In genomic region chr2:154261473-154262027, GRCh38 we compare ENCODE assay signal across 20 cellular contexts.
DNase-seq lines count a peak whose midpoint lies in the region; ATAC-seq and TF ChIP-seq lines count a peak whose summit lies in the region.
"Had no signal": no experiment of that assay in that cellular context is flagged by ENCODE, and none has a peak within 500 bp of the region (broad histone marks: within the 10 kb centered on the region; RNA-seq: fewer than 3 reads in every experiment).

No MANE protein-coding gene starts in this region.

- no peaks in the 10 kb centered on the region for H3K9me3 ChIP-seq in breast epithelium
- no peaks in the 10 kb centered on the region for H3K9me3 ChIP-seq in RWPE2 (ENCODE audit: severe bottlenecking)
- H3K9me3 ChIP-seq: BLaER1 had no signal

- H3K36me3 ChIP-seq in breast epithelium (no peaks in the 10 kb centered on the region), RWPE2 (ENCODE audit: low read depth) (no peaks in the 10 kb centered on the region)
- H3K36me3 ChIP-seq: BLaER1 had no signal

- intact Hi-C loops in MCF 10A (cut with micrococcal nuclease) (no loop called here), breast epithelium (cut with DNase I; ENCODE audit: low total_unique reads) (no loop called here)

- ATAC-seq in RWPE2 (ENCODE audit: low read depth) (peak; percentile 66), HG02759 (IDR thresholded peaks at IDR 0.05; ENCODE audit: unreplicated experiment) (no peak)
- ATAC-seq: GM23338, HCT116, HepG2 had no signal

- H3K4me3 Mint-ChIP-seq in MCF 10A (ENCODE audit: unreplicated experiment) = no peak overlapping the region
- H3K4me3 Mint-ChIP-seq: CD14-positive monocyte; CD4-positive, alpha-beta memory T cell; GM23338; HFFc6; IgD-negative memory B cell had no signal

- no TSS peak for BruUV-seq in MCF 10A (replicated peaks; lab: Mats Ljungman, UMichigan)

- H3K4me1 Mint-ChIP-seq in MCF 10A (ENCODE audit: insufficient read depth, unreplicated experiment) = peaks cover 12% of the 10 kb centered on the region
- H3K4me1 Mint-ChIP-seq: CD14-positive monocyte; CD4-positive, alpha-beta memory T cell; GM23338; IgD-negative memory B cell had no signal

- no peak for TF ChIP-seq POLR2A in breast epithelium (IDR thresholded peaks at IDR 0.05)

- no peaks in the 10 kb centered on the region for H3K9me3 Mint-ChIP-seq in MCF 10A (ENCODE audit: unreplicated experiment)
- H3K9me3 Mint-ChIP-seq: GM23338, IgD-negative memory B cell had no signal

- H3K4me3 ChIP-seq in breast epithelium = no peak overlapping the region
- no peak overlapping the region for H3K4me3 ChIP-seq in RWPE2 (ENCODE audit: severe bottlenecking)
- H3K4me3 ChIP-seq: BLaER1, GM23338 had no signal

- H3K4me1 ChIP-seq in breast epithelium = no peaks in the 10 kb centered on the region
- peaks cover 31% of the 10 kb centered on the region for H3K4me1 ChIP-seq in RWPE2 (ENCODE audit: insufficient read depth, poor library complexity, severe bottlenecking)
- H3K4me1 ChIP-seq: BLaER1 had no signal

- peaks cover 3% of the 10 kb centered on the region for H3K27me3 Mint-ChIP-seq in MCF 10A (ENCODE audit: insufficient read depth, unreplicated experiment)
- H3K27me3 Mint-ChIP-seq: CD4-positive, alpha-beta memory T cell; IgD-negative memory B cell had no signal

- DNase-seq in MCF 10A (ENCODE audit: unreplicated experiment) (peak; percentile 42), breast epithelium (ENCODE audit: low spot score in 2 of 2) (no peak), RWPE2 (ENCODE audit: low spot score) (no peak), epithelial cell of prostate (ENCODE audit: low read depth, low spot score) (no peak), midbrain (lab: John Stamatoyannopoulos, UW) (no peak), HT-29 (ENCODE audit: low spot score) (no peak)
- DNase-seq: CD4-positive, alpha-beta memory T cell; DMS153; DMS79; GDM1; HFFc6; KBM-7 had no signal

- TF ChIP-seq CTCF in MCF 10A (IDR thresholded peaks at IDR 0.05; ENCODE audit: unreplicated experiment) = no peak
- TF ChIP-seq CTCF in breast epithelium (IDR thresholded peaks at IDR 0.05) = no peak
- TF ChIP-seq CTCF in RWPE2 (IDR thresholded peaks at IDR 0.05; ENCODE audit: poor library complexity, severe bottlenecking) = no peak

- H3K27ac ChIP-seq in breast epithelium = no peak overlapping the region
- peak overlapping the region; percentile 80 for H3K27ac ChIP-seq in RWPE2 (ENCODE audit: poor library complexity, severe bottlenecking)
- H3K27ac ChIP-seq in epithelial cell of prostate = peak overlapping the region; percentile 73
- H3K27ac ChIP-seq: 22Rv1, BLaER1 had no signal

- CTCF ChIA-PET in MCF 10A (lab: Yijun Ruan, JAX) = no interaction called here

- H3K27ac Mint-ChIP-seq in MCF 10A (ENCODE audit: low read depth, unreplicated experiment) = peak overlapping the region; percentile 23
- H3K27ac Mint-ChIP-seq: CD14-positive monocyte; CD4-positive, alpha-beta memory T cell; GM23338; HFFc6; IgD-negative memory B cell had no signal

- no peaks in the 10 kb centered on the region for H3K36me3 Mint-ChIP-seq in MCF 10A (ENCODE audit: insufficient read depth, unreplicated experiment)
- H3K36me3 Mint-ChIP-seq: CD14-positive monocyte; CD4-positive, alpha-beta memory T cell; IgD-negative memory B cell had no signal

- no peaks in the 10 kb centered on the region for H3K27me3 ChIP-seq in breast epithelium
- no peaks in the 10 kb centered on the region for H3K27me3 ChIP-seq in RWPE2 (ENCODE audit: insufficient read depth, poor library complexity, severe bottlenecking)
- H3K27me3 ChIP-seq: BLaER1 had no signal

- POLR2A ChIA-PET in MCF 10A (lab: Yijun Ruan, JAX) = no interaction called here

Comparison
In these comparisons a context has a peak if more than half of its experiments do, and no peak if none do; other contexts are left out.
1. H3K27ac ChIP-seq: peak in RWPE2 (single experiment) and epithelial cell of prostate (single experiment); none in breast epithelium (0 of 2).